ENCODE assay signal across 19 cellular contexts in the genomic region with DNA sequence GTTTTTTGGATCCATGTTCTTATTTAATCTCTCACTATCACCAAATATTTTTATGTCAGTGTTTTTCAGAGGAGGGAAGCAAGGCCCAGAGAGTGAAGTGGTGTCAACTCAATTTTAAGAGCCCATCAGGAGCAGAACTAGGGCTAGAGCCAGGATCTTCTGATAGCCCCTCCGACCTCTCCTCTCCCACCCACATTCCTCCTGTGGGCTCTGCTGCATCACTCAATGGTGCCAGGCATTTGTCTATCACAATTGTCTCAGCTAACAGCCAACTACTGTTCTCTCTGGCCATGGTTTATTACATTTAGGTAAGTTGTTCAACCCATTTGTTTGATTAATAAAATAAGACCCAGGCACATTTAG.
DNase-seq lines count a peak whose midpoint lies in the region; ATAC-seq and TF ChIP-seq lines count a peak whose summit lies in the region.
"Had no signal": no experiment of that assay in that cellular context is flagged by ENCODE, and none has a peak within 500 bp of the region (broad histone marks: within the 10 kb centered on the region; RNA-seq: fewer than 3 reads in every experiment).

No MANE protein-coding gene starts in this region.

- CTCF ChIA-PET in HEK293 (lab: Yijun Ruan, JAX) = no interaction called here

- H3K27ac ChIP-seq in HEK293 (ENCODE audit: extremely low read depth, low read depth, low read length) = peak overlapping the region; percentile 93
- H3K27ac ChIP-seq in ascending aorta = peak overlapping the region; percentile 48 to 67
- H3K27ac ChIP-seq in right cardiac atrium (ENCODE audit: low read length) = no peak overlapping the region
- peak overlapping the region; percentile 54 to 74 for H3K27ac ChIP-seq in thoracic aorta
- no peak overlapping the region for H3K27ac ChIP-seq in caudate nucleus (ENCODE audit: low read depth, low read length)
- H3K27ac ChIP-seq: SJSA1 had no signal

- intact Hi-C loops in ascending aorta (cut with DNase I) = no loop called here
- intact Hi-C loops in right cardiac atrium (cut with DNase I) = no loop called here

- H3K4me3 ChIP-seq in HEK293 (ENCODE audit: low read depth, low read length) (no peak overlapping the region), ascending aorta (no peak overlapping the region), right cardiac atrium (ENCODE audit: low read length) (no peak overlapping the region), thoracic aorta (no peak overlapping the region)
- H3K4me3 ChIP-seq: GM23338, K562, SJSA1 had no signal

- WGBS in right cardiac atrium = 24% methylated on average over 1 of the region's 1 CpG

- no peaks in the 10 kb centered on the region for H3K36me3 ChIP-seq in HEK293 (ENCODE audit: control insufficient read depth in 2 of 2, insufficient read depth in 1 of 2, low read length in 2 of 2)
- H3K36me3 ChIP-seq in ascending aorta = no peaks in the 10 kb centered on the region
- no peaks in the 10 kb centered on the region for H3K36me3 ChIP-seq in thoracic aorta
- H3K36me3 ChIP-seq: SJSA1 had no signal

- H3K9me3 ChIP-seq in HEK293 (ENCODE audit: control insufficient read depth, insufficient read depth, low read depth, low read length) = no peaks in the 10 kb centered on the region
- H3K9me3 ChIP-seq in ascending aorta = no peaks in the 10 kb centered on the region
- no peaks in the 10 kb centered on the region for H3K9me3 ChIP-seq in right cardiac atrium (ENCODE audit: control insufficient read depth, low read length)
- no peaks in the 10 kb centered on the region for H3K9me3 ChIP-seq in thoracic aorta
- H3K9me3 ChIP-seq: SJSA1 had no signal

- no peak for DNase-seq in ascending aorta (ENCODE audit: low spot score in 2 of 2)
- no peak for DNase-seq in right cardiac atrium
- no peak for DNase-seq in thoracic aorta (ENCODE audit: low spot score)
- no peak for DNase-seq in caudate nucleus (lab: John Stamatoyannopoulos, UW)
- DNase-seq in globus pallidus (ENCODE audit: low spot score) = no peak
- DNase-seq in activated naive CD4-positive, alpha-beta T cell treated with anti-CD3 and anti-CD28 coated beads, Interleukin-2, amount 50 U/mL, for 16 hours = no peak
- DNase-seq: CD4-positive, alpha-beta T cell; EL; NCI-H1048; NCI-H2029 treated with DMSO at 0.1 percent for 48 hours; NCI-H2227 treated with DMSO at 0.1 percent for 48 hours; NK-92 treated with Interleukin-12 subunit alpha and Interleukin-12 subunit beta, amount 100 ng/mL, for 24 hours; OCI-M1; RPMI8226 had no signal

- peaks cover 45% of the 10 kb centered on the region for H3K4me1 ChIP-seq in HEK293 (ENCODE audit: control insufficient read depth, insufficient read depth, low read length)
- peaks cover 0 to 13% of the 10 kb centered on the region in 2 donors for H3K4me1 ChIP-seq in ascending aorta
- peaks cover 5% of the 10 kb centered on the region for H3K4me1 ChIP-seq in right cardiac atrium (ENCODE audit: control insufficient read depth, insufficient read depth, low read length)
- H3K4me1 ChIP-seq in thoracic aorta (ENCODE audit: control insufficient read depth in 1 of 2, low read depth in 2 of 2) = peaks cover 20 to 51% of the 10 kb centered on the region in 2 donors

- ATAC-seq in right cardiac atrium (peak; percentile 56 to 83), thoracic aorta (ENCODE audit: insufficient number of reproducible peaks, low FRiP score, low read depth) (no peak)
- ATAC-seq: GM23338, HCT116, K562 had no signal

- TF ChIP-seq CTCF in HEK293 (tag by site-specific recombination; IDR thresholded peaks at IDR 0.05) (no peak), ascending aorta (IDR thresholded peaks at IDR 0.05) (no peak), thoracic aorta (IDR thresholded peaks at IDR 0.05) (no peak)

- POLR2A ChIA-PET in HEK293 (lab: Yijun Ruan, JAX) = no interaction called here

- no peaks in the 10 kb centered on the region for H3K27me3 ChIP-seq in ascending aorta
- H3K27me3 ChIP-seq in right cardiac atrium (ENCODE audit: control insufficient read depth, insufficient read depth) = no peaks in the 10 kb centered on the region
- H3K27me3 ChIP-seq in thoracic aorta (replicated peaks; ENCODE audit: insufficient read depth) = no peaks in the 10 kb centered on the region
- H3K27me3 ChIP-seq: SJSA1 had no signal

TF ChIP-seq in HEK293, 187 proteins besides CTCF, POLR2A, EP300 and RAD21:
- TF ChIP-seq ZFHX2 (tag by site-specific recombination; conservative IDR thresholded peaks at IDR 0.05) (0 out of 2 replicates have a peak, but pooled peaks have one; percentile 8), OVOL3 (tag by site-specific recombination; IDR thresholded peaks at IDR 0.05) (no peak), ZNF426 (tag by site-specific recombination; IDR thresholded peaks at IDR 0.05) (no peak), SP2 (tag by site-specific recombination; IDR thresholded peaks at IDR 0.05) (no peak)
- TF ChIP-seq, protein P1, sequence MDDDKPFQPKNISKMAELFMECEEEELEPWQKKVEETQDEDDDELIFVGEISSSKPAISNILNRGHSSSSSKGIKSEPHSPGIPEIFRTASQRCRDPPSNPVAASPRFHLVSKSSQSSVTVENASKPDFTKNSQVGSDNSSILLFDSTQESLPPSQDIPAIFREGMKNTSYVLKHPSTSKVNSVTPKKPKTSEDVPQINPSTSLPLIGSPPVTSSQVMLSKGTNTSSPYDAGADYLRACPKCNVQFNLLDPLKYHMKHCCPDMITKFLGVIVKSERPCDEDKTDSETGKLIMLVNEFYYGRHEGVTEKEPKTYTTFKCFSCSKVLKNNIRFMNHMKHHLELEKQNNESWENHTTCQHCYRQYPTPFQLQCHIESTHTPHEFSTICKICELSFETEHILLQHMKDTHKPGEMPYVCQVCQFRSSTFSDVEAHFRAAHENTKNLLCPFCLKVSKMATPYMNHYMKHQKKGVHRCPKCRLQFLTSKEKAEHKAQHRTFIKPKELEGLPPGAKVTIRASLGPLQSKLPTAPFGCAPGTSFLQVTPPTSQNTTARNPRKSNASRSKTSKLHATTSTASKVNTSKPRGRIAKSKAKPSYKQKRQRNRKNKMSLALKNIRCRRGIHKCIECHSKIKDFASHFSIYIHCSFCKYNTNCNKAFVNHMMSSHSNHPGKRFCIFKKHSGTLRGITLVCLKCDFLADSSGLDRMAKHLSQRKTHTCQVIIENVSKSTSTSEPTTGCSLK (tag by site-specific recombination; IDR thresholded peaks at IDR 0.05) = 0 out of 2 replicates have a peak, but pooled peaks have one; percentile 7

Comparison
In these comparisons a context has a peak if more than half of its experiments do, and no peak if none do; other contexts are left out.
1. H3K27ac ChIP-seq: peak in HEK293 (single experiment), ascending aorta (2 of 2) and thoracic aorta (2 of 2); none in right cardiac atrium (single experiment) and caudate nucleus (single experiment).